36 cellular contexts compared by ENCODE assay signal in the genomic region with DNA sequence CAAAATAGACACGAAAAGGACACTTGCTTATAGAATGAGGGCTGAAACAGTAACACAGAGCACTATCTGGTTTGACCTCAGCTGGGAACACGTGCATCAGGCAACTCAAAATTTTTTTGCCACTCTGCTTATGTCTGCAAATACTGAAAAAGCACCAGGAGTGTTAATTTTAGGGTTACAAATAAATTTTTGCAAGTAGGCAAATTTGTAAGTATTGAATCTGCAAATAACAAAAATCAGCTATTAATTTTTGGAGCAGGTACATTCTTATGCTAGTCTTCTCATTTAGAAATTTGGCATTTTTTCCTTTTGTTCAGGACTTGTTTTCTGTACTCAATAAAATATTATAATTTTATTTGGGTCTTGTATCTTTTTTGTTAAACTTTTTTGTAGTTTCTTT. TPM values are rescaled to one million over a fixed set of nuclear protein-coding genes. Genes with fewer than 3 reads are reported as not detected.
"Had no signal": no experiment of that assay in that cellular context is flagged by ENCODE, and none has a peak within 500 bp of the region (broad histone marks: within the 10 kb centered on the region; RNA-seq: fewer than 3 reads in every experiment).

No MANE protein-coding gene starts in this region.

- H3K9me3 ChIP-seq: ovary, psoas muscle, spleen, suprapubic skin, testis, tibial artery, transverse colon, upper lobe of right lung, uterus had no signal

- H3K36me3 ChIP-seq: neural progenitor cell, ovary, spleen, suprapubic skin, tibial artery, transverse colon, upper lobe of right lung, uterus had no signal

- H3K27ac ChIP-seq: neural progenitor cell, ovary, parathyroid adenoma, psoas muscle, skin epidermis, spleen, suprapubic skin, testis, tibial artery, transverse colon, upper lobe of right lung, uterus had no signal

- ATAC-seq: natural killer cell; psoas muscle; right cardiac atrium; sciatic nerve; stimulated activated memory B cell treated with anti-CD40 and anti-IgM and Interleukin-4, amounts not matched to agents 10 μg/mL and 1 μg/mL and 100 μg/mL, for 72 hours; stimulated activated naive CD8-positive, alpha-beta T cell treated with anti-CD3 and anti-CD28 coated beads, Interleukin-15, amount 100 ng/mL, for 72 hours; upper lobe of right lung had no signal

- H3K4me1 Mint-ChIP-seq: natural killer cell; nephron; neural progenitor cell; stimulated activated memory B cell treated with anti-CD40 and anti-IgM and Interleukin-4, amounts not matched to agents 10 μg/mL and 1 μg/mL and 100 μg/mL, for 72 hours had no signal

- H3K4me2 ChIP-seq: neural progenitor cell, smooth muscle cell had no signal

- H3K9me3 Mint-ChIP-seq: natural killer cell; nephron; neural progenitor cell; stimulated activated memory B cell treated with anti-CD40 and anti-IgM and Interleukin-4, amounts not matched to agents 10 μg/mL and 1 μg/mL and 100 μg/mL, for 72 hours; stimulated activated naive CD8-positive, alpha-beta T cell treated with anti-CD3 and anti-CD28 coated beads, Interleukin-15, amount 100 ng/mL, for 72 hours; type B pancreatic cell had no signal

- H3K36me3 Mint-ChIP-seq: naive thymus-derived CD4-positive, alpha-beta T cell; natural killer cell; neural progenitor cell; stimulated activated memory B cell treated with anti-CD40 and anti-IgM and Interleukin-4, amounts not matched to agents 10 μg/mL and 1 μg/mL and 100 μg/mL, for 72 hours; type B pancreatic cell had no signal

- H3K27me3 ChIP-seq: neural progenitor cell, ovary, suprapubic skin, testis, tibial artery, transverse colon, upper lobe of right lung, uterus had no signal

- H3K27ac Mint-ChIP-seq: naive thymus-derived CD4-positive, alpha-beta T cell; natural killer cell; nephron; neural progenitor cell; progenitor cell of endocrine pancreas; stimulated activated memory B cell treated with anti-CD40 and anti-IgM and Interleukin-4, amounts not matched to agents 10 μg/mL and 1 μg/mL and 100 μg/mL, for 72 hours; stimulated activated naive CD8-positive, alpha-beta T cell treated with anti-CD3 and anti-CD28 coated beads, Interleukin-15, amount 100 ng/mL, for 72 hours; type B pancreatic cell had no signal

- DNase-seq: natural killer cell; occipital lobe; ovary; posterior cingulate gyrus; psoas muscle; right cardiac atrium; spleen; stimulated activated CD4-positive, alpha-beta T cell treated with anti-CD3 and anti-CD28 coated beads, Interleukin-12 subunit alpha, Interleukin-12 subunit beta, amount 100 ng/mL, for 4 hours; stimulated activated CD4-positive, alpha-beta T cell treated with anti-CD3 and anti-CD28 coated beads, Interleukin-1b, Interleukin-23, amount 100 ng/mL, for 48 hours; stimulated activated CD4-positive, alpha-beta T cell treated with anti-CD3 and anti-CD28 coated beads, Interleukin-4, amount 100 ng/mL, for 1 hour; stimulated activated CD4-positive, alpha-beta T cell treated with anti-CD3 and anti-CD28 coated beads, Interleukin-4, amount 100 ng/mL, for 4 hours; stimulated activated CD8-positive, alpha-beta memory T cell treated with anti-CD3 and anti-CD28 coated beads, Interleukin-4, amount 100 ng/mL, for 48 hours; stimulated activated naive CD4-positive, alpha-beta T cell; stimulated activated naive CD8-positive, alpha-beta T cell treated with anti-CD3 and anti-CD28 coated beads, Interleukin-15, amount 100 ng/mL, for 72 hours; substantia nigra; testis; tibial artery; transverse colon; upper lobe of right lung; uterus had no signal

- H3K9ac ChIP-seq: neural progenitor cell, parathyroid adenoma had no signal

- H3K4me3 Mint-ChIP-seq: naive thymus-derived CD4-positive, alpha-beta T cell; natural killer cell; nephron; neural progenitor cell; stimulated activated memory B cell treated with anti-CD40 and anti-IgM and Interleukin-4, amounts not matched to agents 10 μg/mL and 1 μg/mL and 100 μg/mL, for 72 hours; stimulated activated naive CD8-positive, alpha-beta T cell treated with anti-CD3 and anti-CD28 coated beads, Interleukin-15, amount 100 ng/mL, for 72 hours; type B pancreatic cell had no signal

- H3K4me1 ChIP-seq: neural progenitor cell, parathyroid adenoma, psoas muscle, spleen, suprapubic skin, testis, tibial artery, transverse colon, upper lobe of right lung, uterus had no signal

- H2AFZ ChIP-seq: neural progenitor cell, parathyroid adenoma had no signal

- H3K4me3 ChIP-seq: neural progenitor cell, ovary, psoas muscle, skin epidermis, smooth muscle cell, spleen, suprapubic skin, testis, tibial artery, transverse colon, upper lobe of right lung, uterus had no signal

- H3K79me2 ChIP-seq: parathyroid adenoma had no signal

RNA-seq across cellular contexts. Expression of a gene that starts 29.7 kb away (rescaled TPM):
- total RNA-seq: naive thymus-derived CD4-positive, alpha-beta T cell; natural killer cell; occipital lobe; osteoblast; ovary; progenitor cell of endocrine pancreas; psoas muscle; renal cortical epithelial cell; right cardiac atrium; sciatic nerve; smooth muscle cell; suprapubic skin; transverse colon; upper lobe of right lung; urinary bladder; uterus had no signal
- polyA plus RNA-seq: naive thymus-derived CD4-positive, alpha-beta T cell; neural cell; ovary; psoas muscle; right cardiac atrium; smooth muscle cell; spleen; thymus; urinary bladder had no signal

RNA-seq across cellular contexts. Expression of a gene that starts 46.2 kb away (rescaled TPM):
- total RNA-seq: naive thymus-derived CD4-positive, alpha-beta T cell; natural killer cell; occipital lobe; osteoblast; ovary; progenitor cell of endocrine pancreas; psoas muscle; renal cortical epithelial cell; sciatic nerve; smooth muscle cell; spleen; suprapubic skin; testis; transverse colon; upper lobe of right lung; urinary bladder; uterus had no signal
- polyA plus RNA-seq: naive thymus-derived CD4-positive, alpha-beta T cell; neural cell; ovary; psoas muscle; right cardiac atrium; smooth muscle cell; spleen; urinary bladder had no signal
